Comparison of ENCODE assay signal across 22 cellular contexts in the genomic region with DNA sequence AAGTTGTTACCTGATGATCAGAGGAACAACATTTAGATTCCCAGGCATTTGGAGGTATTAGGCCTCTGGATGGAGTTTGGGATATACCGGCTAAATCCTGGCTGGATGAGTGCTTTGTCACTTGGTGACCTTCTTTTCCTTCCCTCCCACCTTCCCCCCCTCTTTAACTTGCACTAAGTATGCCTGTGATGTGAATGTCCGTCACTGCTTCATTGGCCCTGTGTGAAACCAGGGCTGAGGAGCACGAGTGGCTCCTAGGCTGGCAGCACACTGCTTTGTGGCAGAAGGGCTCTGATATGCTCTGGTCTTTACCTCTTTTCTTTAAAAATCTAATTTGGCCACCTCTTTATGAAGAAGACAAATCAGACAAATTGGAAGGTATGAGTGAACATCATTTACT.
DNase-seq lines count a peak whose midpoint lies in the region; ATAC-seq and TF ChIP-seq lines count a peak whose summit lies in the region.
"Had no signal": no experiment of that assay in that cellular context is flagged by ENCODE, and none has a peak within 500 bp of the region (broad histone marks: within the 10 kb centered on the region; RNA-seq: fewer than 3 reads in every experiment).

No MANE protein-coding gene starts in this region.

- POLR2A ChIA-PET in naive thymus-derived CD8-positive, alpha-beta T cell (lab: Charles Lee): interaction anchor here (0.5 kb wide), 1 partner anchor 216 kb away, joined by 3 read pairs; no protein-coding TSS in a partner anchor

- H3K4me1 Mint-ChIP-seq in neural progenitor cell (peaks cover 56% of the 10 kb centered on the region), chondrocyte (ENCODE audit: low read depth) (peaks cover 11% of the 10 kb centered on the region)
- peaks cover 12 to 51% (median 42%) of the 10 kb centered on the region in 4 donors for H3K4me1 Mint-ChIP-seq in naive thymus-derived CD8-positive, alpha-beta T cell

- H3K9me3 ChIP-seq in neural progenitor cell (ENCODE audit: low read depth): no peaks in the 10 kb centered on the region
- H3K9me3 ChIP-seq in mucosa of descending colon: no peaks in the 10 kb centered on the region
- H3K9me3 ChIP-seq: tibial artery had no signal

- H3K27ac Mint-ChIP-seq in neural progenitor cell (peak overlapping the region; percentile 88), chondrocyte (ENCODE audit: unreplicated experiment) (no peak overlapping the region)
- H3K27ac Mint-ChIP-seq in naive thymus-derived CD8-positive, alpha-beta T cell: peak overlapping the region in 3 of 10 donors; percentile 25 to 76 (median 27)
- H3K27ac Mint-ChIP-seq: activated CD4-positive, alpha-beta T cell treated with anti-CD3 and anti-CD28 coated beads for 36 hours; activated CD8-positive, alpha-beta memory T cell treated with anti-CD3 and anti-CD28 coated beads, Interleukin-2, amount 10 ng/mL, durations not matched to agents 7 days and 5 days had no signal

- peaks cover 58% of the 10 kb centered on the region for H4K20me1 ChIP-seq in neural progenitor cell (ENCODE audit: low read depth)

- no peak for TF ChIP-seq CTCF in neural progenitor cell (IDR thresholded peaks at IDR 0.05)
- no peak for TF ChIP-seq CTCF in chondrocyte (IDR thresholded peaks at IDR 0.05)
- no peak for TF ChIP-seq CTCF in mucosa of descending colon (IDR thresholded peaks at IDR 0.05)

- H3K4me3 ChIP-seq in neural progenitor cell (no peak overlapping the region), mucosa of descending colon (no peak overlapping the region)
- H3K4me3 ChIP-seq: GM23248, smooth muscle cell, tibial artery had no signal

- H3K4me3 Mint-ChIP-seq in neural progenitor cell (no peak overlapping the region), chondrocyte (ENCODE audit: unreplicated experiment) (no peak overlapping the region)
- peak overlapping the region in 2 of 10 donors; percentile 12 to 26 for H3K4me3 Mint-ChIP-seq in naive thymus-derived CD8-positive, alpha-beta T cell
- H3K4me3 Mint-ChIP-seq: activated CD4-positive, alpha-beta T cell treated with anti-CD3 and anti-CD28 coated beads for 36 hours; activated CD8-positive, alpha-beta memory T cell treated with anti-CD3 and anti-CD28 coated beads, Interleukin-2, amount 10 ng/mL, durations not matched to agents 7 days and 5 days had no signal

- H3K9ac ChIP-seq in neural progenitor cell: no peak overlapping the region
- H3K9ac ChIP-seq: GM23248 had no signal

- no peak for DNase-seq in Right ventricle myocardium superior
- no peak for DNase-seq in Right ventricle myocardium inferior (ENCODE audit: missing footprints)
- peak; percentile 58 for DNase-seq in cardiac septum (ENCODE audit: low spot score)
- no peak for DNase-seq in neural progenitor cell (ENCODE audit: low spot score)
- no peak for DNase-seq in chondrocyte (ENCODE audit: low spot score)
- no peak for DNase-seq in mucosa of descending colon
- DNase-seq in naive thymus-derived CD8-positive, alpha-beta T cell: no peak
- DNase-seq: activated CD4-positive, alpha-beta T cell treated with anti-CD3 and anti-CD28 coated beads for 36 hours; activated CD8-positive, alpha-beta memory T cell treated with anti-CD3 and anti-CD28 coated beads, Interleukin-2, amount 10 ng/mL, durations not matched to agents 7 days and 5 days; Calu3; cortex of kidney; GM23248; Kasumi-1; midbrain; NCI-H1694 treated with DMSO at 0.1 percent for 48 hours; NCI-H748 treated with DMSO at 0.1 percent for 48 hours; OCI-M1; SHP77; stimulated activated naive CD4-positive, alpha-beta T cell treated with Interleukin-2 at 50 U/mL for 16 hours; tibial artery had no signal

- H3K27me3 Mint-ChIP-seq in neural progenitor cell (ENCODE audit: insufficient read depth, low read depth) (peaks cover 8% of the 10 kb centered on the region), chondrocyte (ENCODE audit: low read depth) (no peaks in the 10 kb centered on the region)
- H3K27me3 Mint-ChIP-seq in naive thymus-derived CD8-positive, alpha-beta T cell: no peaks in the 10 kb centered on the region
- H3K27me3 Mint-ChIP-seq: activated CD4-positive, alpha-beta T cell treated with anti-CD3 and anti-CD28 coated beads for 36 hours; activated CD8-positive, alpha-beta memory T cell treated with anti-CD3 and anti-CD28 coated beads, Interleukin-2, amount 10 ng/mL, durations not matched to agents 7 days and 5 days had no signal

- peaks cover 8% of the 10 kb centered on the region for H3F3A ChIP-seq in neural progenitor cell (ENCODE audit: low read depth)

- H3K79me2 ChIP-seq in neural progenitor cell (ENCODE audit: low read depth): no peaks in the 10 kb centered on the region

- H3K4me2 ChIP-seq in neural progenitor cell: no peak overlapping the region
- H3K4me2 ChIP-seq: smooth muscle cell had no signal

- H3K9me3 Mint-ChIP-seq in neural progenitor cell: no peaks in the 10 kb centered on the region
- H3K9me3 Mint-ChIP-seq in chondrocyte (ENCODE audit: low read depth): no peaks in the 10 kb centered on the region
- H3K9me3 Mint-ChIP-seq in naive thymus-derived CD8-positive, alpha-beta T cell: no peaks in the 10 kb centered on the region

- H3K4me1 ChIP-seq in neural progenitor cell: peaks cover 30% of the 10 kb centered on the region
- no peaks in the 10 kb centered on the region for H3K4me1 ChIP-seq in mucosa of descending colon (ENCODE audit: low read depth)

- H3K27me3 ChIP-seq in neural progenitor cell: no peaks in the 10 kb centered on the region
- H3K27me3 ChIP-seq: tibial artery had no signal

- no peak overlapping the region for H3K27ac ChIP-seq in neural progenitor cell
- H3K27ac ChIP-seq: GM23248, tibial artery had no signal

- no peak overlapping the region for H2AFZ ChIP-seq in neural progenitor cell (replicated peaks)
- H2AFZ ChIP-seq: GM23248 had no signal

- H3K36me3 Mint-ChIP-seq in neural progenitor cell: peaks cover 8% of the 10 kb centered on the region
- H3K36me3 Mint-ChIP-seq in chondrocyte (ENCODE audit: low read depth): peaks cover 3% of the 10 kb centered on the region
- peaks cover 0 to 42% (median 3%) of the 10 kb centered on the region in 3 donors for H3K36me3 Mint-ChIP-seq in naive thymus-derived CD8-positive, alpha-beta T cell

- no peaks in the 10 kb centered on the region for H3K36me3 ChIP-seq in neural progenitor cell
- H3K36me3 ChIP-seq in mucosa of descending colon (ENCODE audit: low read depth): no peaks in the 10 kb centered on the region

- peak; percentile 13 for ATAC-seq in Right ventricle myocardium superior (ENCODE audit: poor library complexity)
- no peak for ATAC-seq in Right ventricle myocardium inferior
- ATAC-seq in HG02981 (IDR thresholded peaks at IDR 0.05; ENCODE audit: unreplicated experiment): no peak
- ATAC-seq in mucosa of descending colon: no peak
- ATAC-seq in naive thymus-derived CD8-positive, alpha-beta T cell: no peak
- ATAC-seq: activated CD4-positive, alpha-beta T cell treated with anti-CD3 and anti-CD28 coated beads for 36 hours; activated CD8-positive, alpha-beta memory T cell treated with anti-CD3 and anti-CD28 coated beads, Interleukin-2, amount 10 ng/mL, durations not matched to agents 7 days and 5 days had no signal

- intact Hi-C loops in Right ventricle myocardium superior (cut with DNase I): no loop called here
- intact Hi-C loops in Right ventricle myocardium inferior (cut with DNase I): no loop called here
- intact Hi-C loops in cardiac septum (cut with DNase I): no loop called here
- intact Hi-C loops in mucosa of descending colon (cut with DNase I, micrococcal nuclease): no loop called here
